8 cellular contexts compared by ENCODE assay signal in the genomic region with DNA sequence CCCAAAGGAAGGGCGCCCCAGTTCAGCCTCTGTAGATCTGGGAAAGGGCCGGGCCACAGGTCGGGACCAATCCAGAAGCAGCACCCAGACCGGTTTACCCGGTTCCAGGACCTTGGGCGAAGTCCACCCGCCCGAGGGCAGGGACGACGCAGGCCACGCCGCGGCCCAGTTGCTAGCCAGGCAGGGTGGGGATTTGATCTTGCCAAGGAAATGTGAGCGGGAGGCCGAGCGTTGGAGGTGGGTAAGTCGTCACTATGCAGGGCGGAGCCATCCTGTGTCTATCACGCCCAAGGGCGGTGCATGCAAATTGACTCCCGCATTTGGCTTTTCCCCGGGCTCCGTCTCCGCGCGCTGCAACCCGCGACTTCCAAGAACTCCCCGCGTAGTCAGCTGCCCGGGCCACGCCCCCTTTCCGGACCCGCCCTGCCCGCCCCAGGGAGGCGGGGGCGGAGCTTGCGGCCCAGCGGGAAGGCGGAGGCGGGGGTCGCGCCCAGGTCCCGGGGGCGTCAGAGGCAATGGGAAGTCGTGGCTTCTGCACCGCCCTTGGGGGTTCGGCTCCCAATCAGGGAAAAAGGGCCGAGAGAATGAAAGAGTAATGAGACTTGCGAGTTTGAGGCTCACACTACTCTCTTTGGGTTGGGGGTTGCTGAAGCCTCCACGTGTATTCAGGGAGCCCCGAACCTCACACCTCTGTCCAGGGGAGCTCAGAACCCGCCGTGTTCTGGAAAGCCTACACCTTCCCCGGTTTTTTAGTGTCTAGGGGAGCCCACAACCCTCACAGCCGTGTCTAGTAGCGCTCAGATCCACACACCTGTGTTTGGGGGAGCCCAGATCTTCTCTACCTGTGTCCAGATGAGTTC. TPM values are rescaled to one million over a fixed set of nuclear protein-coding genes. Genes with fewer than 3 reads are reported as not detected.
DNase-seq lines count a peak whose midpoint lies in the region; ATAC-seq and TF ChIP-seq lines count a peak whose summit lies in the region.

No MANE protein-coding gene starts in this region.

- H3K27ac ChIP-seq in BLaER1 treated with 17β-estradiol and CSF1 and Interleukin-3, amounts not matched to agents 10 nM and 100 nM, result peak overlapping the region; percentile 90 to 100 (median 97)
- H3K27ac ChIP-seq in ovary (peak overlapping the region; percentile 71 to 73), thyroid gland (peak overlapping the region; percentile 89 to 97 (median 93))

- peak overlapping the region; percentile 82 for H3K4me3 Mint-ChIP-seq in activated naive CD8-positive, alpha-beta T cell treated with anti-CD3 and anti-CD28 coated beads for 36 hours

- peaks cover 90 to 98% (median 96%) of the 10 kb centered on the region in 10 experiments for H3K4me1 ChIP-seq in BLaER1 treated with 17β-estradiol and CSF1 and Interleukin-3, amounts not matched to agents 10 nM and 100 nM
- H3K4me1 ChIP-seq in ovary (ENCODE audit: insufficient read depth), result peaks cover 7% of the 10 kb centered on the region
- peaks cover 38 to 56% of the 10 kb centered on the region in 2 donors for H3K4me1 ChIP-seq in thyroid gland

- intact Hi-C loops in Right ventricle myocardium inferior (cut with DNase I), result loop anchor here (2.0 kb wide), 1 partner anchor 60 kb away; a partner anchor contains a TSS
- intact Hi-C loops in ovary (cut with DNase I), result loop anchor here in 1 of 4 donors (10.0 kb wide), 1 partner anchor 702 kb away; no protein-coding TSS in a partner anchor
- intact Hi-C loops in thyroid gland (cut with DNase I), result no loop called here

- H4K20me1 ChIP-seq in BLaER1 treated with 17β-estradiol and CSF1 and Interleukin-3, amounts not matched to agents 10 nM and 100 nM, result no peaks in the 10 kb centered on the region

- H3K27ac Mint-ChIP-seq in activated naive CD8-positive, alpha-beta T cell treated with anti-CD3 and anti-CD28 coated beads for 36 hours, result peak overlapping the region; percentile 92

- no peaks in the 10 kb centered on the region for H3K9me3 ChIP-seq in BLaER1 treated with 17β-estradiol and CSF1 and Interleukin-3, amounts not matched to agents 10 nM and 100 nM (replicated peaks in 1 of 11)
- H3K9me3 ChIP-seq in ovary (no peaks in the 10 kb centered on the region), thyroid gland (no peaks in the 10 kb centered on the region)

- 2 to 4% (median 3%) methylated on average over 48 to 57 of the region's 57 CpGs for WGBS in ovary, 3 donors
- WGBS in thyroid gland, 2 donors, result 5 to 7% methylated on average over 22 to 35 of the region's 57 CpGs

- ATAC-seq in GM21529 (IDR thresholded peaks at IDR 0.05; ENCODE audit: unreplicated experiment) (peak; percentile 54), Right ventricle myocardium inferior (peak; percentile 92)

- peak overlapping the region; percentile 84 to 95 (median 87) for H3K9ac ChIP-seq in BLaER1 treated with 17β-estradiol and CSF1 and Interleukin-3, amounts not matched to agents 10 nM and 100 nM

- no peak for TF ChIP-seq CTCF in ovary (IDR thresholded peaks at IDR 0.05)
- TF ChIP-seq CTCF in thyroid gland (IDR thresholded peaks at IDR 0.05), result no peak

- H3K27me3 Mint-ChIP-seq in activated naive CD8-positive, alpha-beta T cell treated with anti-CD3 and anti-CD28 coated beads for 36 hours, result no peaks in the 10 kb centered on the region

- H3K36me3 ChIP-seq in BLaER1 treated with 17β-estradiol and CSF1 and Interleukin-3, amounts not matched to agents 10 nM and 100 nM, result no peaks in the 10 kb centered on the region
- H3K36me3 ChIP-seq in ovary (no peaks in the 10 kb centered on the region), thyroid gland (no peaks in the 10 kb centered on the region)

- TF ChIP-seq EP300 in ovary (IDR thresholded peaks at IDR 0.05), result peak; percentile 83

- no peaks in the 10 kb centered on the region for H3K27me3 ChIP-seq in BLaER1 treated with 17β-estradiol and CSF1 and Interleukin-3, amounts not matched to agents 10 nM and 100 nM
- H3K27me3 ChIP-seq in ovary (no peaks in the 10 kb centered on the region), thyroid gland (no peaks in the 10 kb centered on the region)

- H3K4me2 ChIP-seq in BLaER1 treated with 17β-estradiol and CSF1 and Interleukin-3, amounts not matched to agents 10 nM and 100 nM, result peak overlapping the region; percentile 88 to 99 (median 97)

- H3K9me3 Mint-ChIP-seq in activated naive CD8-positive, alpha-beta T cell treated with anti-CD3 and anti-CD28 coated beads for 36 hours, result no peaks in the 10 kb centered on the region

- DNase-seq in NCI-H1092 (lab: John Stamatoyannopoulos, UW) (peak; percentile 86), SKM-1 treated with dmso at 0.1 percent for 144 hours (lab: John Stamatoyannopoulos, UW; ENCODE audit: unreplicated experiment) (peak; percentile 90), Right ventricle myocardium inferior (ENCODE audit: missing footprints) (peak; percentile 98), ovary (peak; percentile 96 to 98 (median 97)), thyroid gland (peak; percentile 98)
- DNase-seq in activated naive CD8-positive, alpha-beta T cell treated with anti-CD3 and anti-CD28 coated beads for 36 hours, result peak; percentile 91

- H3K4me3 ChIP-seq in BLaER1 treated with 17β-estradiol and CSF1 and Interleukin-3, amounts not matched to agents 10 nM and 100 nM, result peak overlapping the region; percentile 41 to 69 (median 57)
- H3K4me3 ChIP-seq in ovary (peak overlapping the region; percentile 41), thyroid gland (replicated peaks in 1 of 3) (peak overlapping the region in 1 of 3 donors; percentile 35)

- TF ChIP-seq POLR2A in ovary (IDR thresholded peaks at IDR 0.05) (peak; percentile 47), thyroid gland (IDR thresholded peaks at IDR 0.05) (peak; percentile 87 to 88)

- H3K4me1 Mint-ChIP-seq in activated naive CD8-positive, alpha-beta T cell treated with anti-CD3 and anti-CD28 coated beads for 36 hours, result peaks cover 65% of the 10 kb centered on the region

- peaks cover 2% of the 10 kb centered on the region for H3K36me3 Mint-ChIP-seq in activated naive CD8-positive, alpha-beta T cell treated with anti-CD3 and anti-CD28 coated beads for 36 hours

RNA-seq across cellular contexts. Expression of a gene that starts 12.8 kb away (rescaled TPM):
- total RNA-seq in activated naive CD8-positive, alpha-beta T cell treated with anti-CD3 and anti-CD28 coated beads for 36 hours, result 100 to 1,000 TPM; 128 to 132 TPM
- total RNA-seq in Right ventricle myocardium inferior (18.8 TPM), ovary (100 to 1,000 TPM in 3 of 7 donors, 10 to 100 TPM in 4; 55.3 to 301 (median 82.8) TPM), thyroid gland (100 to 1,000 TPM in 1 of 4 donors, 10 to 100 TPM in 3; 55.0 to 139 (median 65.9) TPM)
- 10 to 100 TPM; 47.4 to 64.4 TPM for polyA plus RNA-seq in ovary

RNA-seq across cellular contexts. Expression of a gene that starts 12.8 kb away (rescaled TPM):
- total RNA-seq in activated naive CD8-positive, alpha-beta T cell treated with anti-CD3 and anti-CD28 coated beads for 36 hours, result 10 to 100 TPM; 53.3 to 55.0 TPM
- total RNA-seq in Right ventricle myocardium inferior, result 34.5 TPM
- total RNA-seq in ovary, result 10 to 100 TPM; 36.5 to 54.8 (median 43.0) TPM
- polyA plus RNA-seq in ovary, result 10 to 100 TPM; 15.3 to 57.8 TPM
- 10 to 100 TPM; 39.2 to 91.9 (median 56.5) TPM for total RNA-seq in thyroid gland

RNA-seq across cellular contexts. Expression of a gene that starts 44.9 kb away (rescaled TPM):
- 10 to 100 TPM; 81.2 to 83.8 TPM for total RNA-seq in activated naive CD8-positive, alpha-beta T cell treated with anti-CD3 and anti-CD28 coated beads for 36 hours
- 54.0 TPM for total RNA-seq in Right ventricle myocardium inferior
- total RNA-seq in ovary, result 10 to 100 TPM in 6 of 7 donors, 1 to 10 TPM in 1; 5.1 to 31.4 (median 21.8) TPM
- 10 to 100 TPM in 1 of 2 donors, 1 to 10 TPM in 1; 3.2 to 14.8 TPM for polyA plus RNA-seq in ovary
- 10 to 100 TPM; 16.9 to 67.7 (median 43.0) TPM for total RNA-seq in thyroid gland

RNA-seq across cellular contexts. Expression of a gene that starts 46.4 kb away (rescaled TPM):
- total RNA-seq in activated naive CD8-positive, alpha-beta T cell treated with anti-CD3 and anti-CD28 coated beads for 36 hours, result 100 to 1,000 TPM; 114 TPM
- total RNA-seq in Right ventricle myocardium inferior (21.1 TPM), ovary (10 to 100 TPM; 23.6 to 54.8 (median 38.7) TPM), thyroid gland (10 to 100 TPM; 23.9 to 31.3 (median 29.1) TPM)
- polyA plus RNA-seq in ovary, result 10 to 100 TPM in 1 of 2 donors, 1 to 10 TPM in 1; 7.6 to 37.2 TPM
